Comparison of ENCODE assay signal across 8 cellular contexts in genomic region chrX:54439967-54440871, GRCh38. TPM values are rescaled to one million over a fixed set of nuclear protein-coding genes. Genes with fewer than 3 reads are reported as not detected.
DNase-seq lines count a peak whose midpoint lies in the region; ATAC-seq and TF ChIP-seq lines count a peak whose summit lies in the region.

TSS of gene TSR2 (plus strand) at chrX:54440404. CDS start at chrX:54440422, 18 bp downstream.

- H4K20me1 ChIP-seq in GM23248 (ENCODE audit: insufficient read depth) = no peaks in the 10 kb centered on the region
- H4K20me1 ChIP-seq in Karpas-422 (ENCODE audit: insufficient read depth, low read depth, low read length) = no peaks in the 10 kb centered on the region
- H4K20me1 ChIP-seq in fibroblast of lung (ENCODE audit: control insufficient read depth, extremely low read depth, insufficient read depth, low read length) = no peaks in the 10 kb centered on the region

- peak; percentile 95 to 99 (median 97) for ATAC-seq in natural killer cell

- no peaks in the 10 kb centered on the region for H3K27me3 Mint-ChIP-seq in activated T-helper 1 cell treated with anti-CD3 and anti-CD28 coated beads, Interleukin-12 subunit alpha, Interleukin-12 subunit beta, Interleukin-2, Interleukin-4 antibody, amounts not matched to agents 30 ng/mL and 10 ng/mL and 1 ng/mL, durations not matched to agents 14 hours and 24 hours and 36 hours (ENCODE audit: insufficient read depth)
- H3K27me3 Mint-ChIP-seq in natural killer cell (ENCODE audit: low read depth in 2 of 2) = peaks cover 3 to 16% of the 10 kb centered on the region in 2 donors

- H3K4me2 ChIP-seq in GM23248 (ENCODE audit: unreplicated experiment) = peak within 1 kb of the TSS; percentile 98
- peak within 1 kb of the TSS; percentile 62 for H3K4me2 ChIP-seq in Karpas-422 (ENCODE audit: low read depth, low read length, poor library complexity, severe bottlenecking)
- peak within 1 kb of the TSS; percentile 80 for H3K4me2 ChIP-seq in fibroblast of lung (ENCODE audit: extremely low read depth, insufficient read depth, low read length)

- peaks cover 27% of the 10 kb centered on the region for H3K4me1 Mint-ChIP-seq in activated T-helper 1 cell treated with anti-CD3 and anti-CD28 coated beads, Interleukin-12 subunit alpha, Interleukin-12 subunit beta, Interleukin-2, Interleukin-4 antibody, amounts not matched to agents 30 ng/mL and 10 ng/mL and 1 ng/mL, durations not matched to agents 14 hours and 24 hours and 36 hours (ENCODE audit: low read depth)
- H3K4me1 Mint-ChIP-seq in natural killer cell = peaks cover 14 to 37% of the 10 kb centered on the region in 2 donors

- peak; percentile 84 for DNase-seq in Daoy (ENCODE audit: low read depth)
- DNase-seq in GM23248 = peak; percentile 93
- peak; percentile 90 for DNase-seq in Karpas-422
- DNase-seq in RKO (ENCODE audit: low spot score) = peak; percentile 93
- DNase-seq in activated T-helper 1 cell treated with anti-CD3 and anti-CD28 coated beads, Interleukin-12 subunit alpha, Interleukin-12 subunit beta, Interleukin-2, Interleukin-4 antibody, amounts not matched to agents 30 ng/mL and 10 ng/mL and 1 ng/mL, durations not matched to agents 14 hours and 24 hours and 36 hours (ENCODE audit: low spot score) = peak; percentile 75
- DNase-seq in fibroblast of lung (ENCODE audit: low read depth in 2 of 2) = peak; percentile 88
- DNase-seq in natural killer cell = peak; percentile 75
- peak; percentile 64 to 75 (median 68) for DNase-seq in stimulated activated naive CD4-positive, alpha-beta T cell (lab: John Stamatoyannopoulos, UW)

- peaks cover 18% of the 10 kb centered on the region for H3K36me3 Mint-ChIP-seq in activated T-helper 1 cell treated with anti-CD3 and anti-CD28 coated beads, Interleukin-12 subunit alpha, Interleukin-12 subunit beta, Interleukin-2, Interleukin-4 antibody, amounts not matched to agents 30 ng/mL and 10 ng/mL and 1 ng/mL, durations not matched to agents 14 hours and 24 hours and 36 hours (ENCODE audit: low read depth)
- no peaks in the 10 kb centered on the region for H3K36me3 Mint-ChIP-seq in natural killer cell

- peak within 1 kb of the TSS; percentile 66 for H3K27ac ChIP-seq in GM23248
- no peak within 1 kb of the TSS for H3K27ac ChIP-seq in Karpas-422 (ENCODE audit: low read length)
- H3K27ac ChIP-seq in fibroblast of lung (ENCODE audit: insufficient read depth, low read length) = peak within 1 kb of the TSS; percentile 52

- H3K36me3 ChIP-seq in GM23248 (ENCODE audit: low read depth) (no peaks in the 10 kb centered on the region), Karpas-422 (ENCODE audit: insufficient read depth, low read length) (no peaks in the 10 kb centered on the region), fibroblast of lung (ENCODE audit: control insufficient read depth, insufficient read depth, low read length) (no peaks in the 10 kb centered on the region)

- peak within 1 kb of the TSS; percentile 89 for H2AFZ ChIP-seq in GM23248
- peak within 1 kb of the TSS; percentile 69 for H2AFZ ChIP-seq in Karpas-422 (ENCODE audit: low read length)
- H2AFZ ChIP-seq in fibroblast of lung (ENCODE audit: low read length) = peak within 1 kb of the TSS; percentile 49

- H3K9ac ChIP-seq in GM23248 (peak within 1 kb of the TSS; percentile 93), Karpas-422 (ENCODE audit: low read length) (peak within 1 kb of the TSS; percentile 84), fibroblast of lung (ENCODE audit: insufficient read depth, low read length) (peak within 1 kb of the TSS; percentile 71)

- H3K27me3 ChIP-seq in GM23248 (replicated peaks; ENCODE audit: insufficient read depth) = no peaks in the 10 kb centered on the region
- H3K27me3 ChIP-seq in Karpas-422 (ENCODE audit: low read length) = no peaks in the 10 kb centered on the region
- H3K27me3 ChIP-seq in fibroblast of lung (ENCODE audit: control insufficient read depth, insufficient read depth, low read length) = no peaks in the 10 kb centered on the region

- H3K4me1 ChIP-seq in GM23248 (ENCODE audit: insufficient read depth) (peaks cover 5% of the 10 kb centered on the region; the same call in 1 of the 2 replicates), Karpas-422 (ENCODE audit: low read length) (peaks cover 14% of the 10 kb centered on the region), fibroblast of lung (ENCODE audit: control insufficient read depth, extremely low read depth, insufficient read depth, low read length) (no peaks in the 10 kb centered on the region)

- H3K4me3 ChIP-seq in GM23248 (peak within 1 kb of the TSS; percentile 90), Karpas-422 (ENCODE audit: low read length) (peak within 1 kb of the TSS; percentile 88), fibroblast of lung (replicated peaks in 1 of 4; ENCODE audit: control extremely low read depth in 1 of 4, insufficient read depth in 1 of 4, low read depth in 3 of 4, low read length in 4 of 4) (peak within 1 kb of the TSS; percentile 62 to 95 (median 79))

- TF ChIP-seq CTCF in fibroblast of lung (conservative IDR thresholded peaks at IDR 0.05 in 1 of 2, IDR thresholded peaks at IDR 0.05 in 1 of 2; ENCODE audit: low read depth in 1 of 2, low read length in 2 of 2) (peak in 1 of 2 donors; percentile 25), natural killer cell (IDR thresholded peaks at IDR 0.05) (no peak)

- intact Hi-C loops in activated T-helper 1 cell treated with anti-CD3 and anti-CD28 coated beads, Interleukin-12 subunit alpha, Interleukin-12 subunit beta, Interleukin-2, Interleukin-4 antibody, amounts not matched to agents 30 ng/mL and 10 ng/mL and 1 ng/mL, durations not matched to agents 14 hours and 24 hours and 36 hours (cut with micrococcal nuclease) = loop anchor here (1.0 to 10.0 kb wide), 9 partner anchors 82 to 1355 kb away; partner anchors contain the start of genes APEX2, FAM120C, GNL3L and PHF8
- intact Hi-C loops in natural killer cell (cut with micrococcal nuclease) = loop anchor here (1.0 to 10.0 kb wide), 4 partner anchors 85 to 721 kb away; partner anchors contain the start of gene PHF8

- in situ Hi-C loops in GM23248 (cut with MboI) = loop anchor here (25.0 kb wide), 1 partner anchor 403 kb away; the partner anchor contains the start of gene PHF8

- peak within 1 kb of the TSS; percentile 83 for H3K27ac Mint-ChIP-seq in activated T-helper 1 cell treated with anti-CD3 and anti-CD28 coated beads, Interleukin-12 subunit alpha, Interleukin-12 subunit beta, Interleukin-2, Interleukin-4 antibody, amounts not matched to agents 30 ng/mL and 10 ng/mL and 1 ng/mL, durations not matched to agents 14 hours and 24 hours and 36 hours
- H3K27ac Mint-ChIP-seq in natural killer cell = peak within 1 kb of the TSS; percentile 87 to 99

- peak within 1 kb of the TSS; percentile 96 for H3K4me3 Mint-ChIP-seq in activated T-helper 1 cell treated with anti-CD3 and anti-CD28 coated beads, Interleukin-12 subunit alpha, Interleukin-12 subunit beta, Interleukin-2, Interleukin-4 antibody, amounts not matched to agents 30 ng/mL and 10 ng/mL and 1 ng/mL, durations not matched to agents 14 hours and 24 hours and 36 hours
- H3K4me3 Mint-ChIP-seq in natural killer cell = peak within 1 kb of the TSS; percentile 99

- H3K9me3 ChIP-seq in GM23248 (ENCODE audit: low read depth) (no peaks in the 10 kb centered on the region), Karpas-422 (ENCODE audit: low read length) (no peaks in the 10 kb centered on the region), fibroblast of lung (ENCODE audit: control insufficient read depth, insufficient read depth, low read depth, low read length) (no peaks in the 10 kb centered on the region)

- H3K9me3 Mint-ChIP-seq in activated T-helper 1 cell treated with anti-CD3 and anti-CD28 coated beads, Interleukin-12 subunit alpha, Interleukin-12 subunit beta, Interleukin-2, Interleukin-4 antibody, amounts not matched to agents 30 ng/mL and 10 ng/mL and 1 ng/mL, durations not matched to agents 14 hours and 24 hours and 36 hours = no peaks in the 10 kb centered on the region
- H3K9me3 Mint-ChIP-seq in natural killer cell = no peaks in the 10 kb centered on the region

- H3F3A ChIP-seq in GM23248 (ENCODE audit: insufficient read depth) = no peaks in the 10 kb centered on the region

- H3K79me2 ChIP-seq in GM23248 (ENCODE audit: insufficient read depth) (peaks cover 33% of the 10 kb centered on the region), Karpas-422 (ENCODE audit: low read length) (peaks cover 39% of the 10 kb centered on the region), fibroblast of lung (ENCODE audit: control insufficient read depth, insufficient read depth, low read length) (peaks cover 23% of the 10 kb centered on the region)

- WGBS in GM23248 (ENCODE audit: low coverage in 1 of 2, low lambda C conversion rate in 2 of 2, missing lambda C conversion rate in 2 of 2), 2 experiments = 0 to 1% methylated on average over 28 to 32 of the region's 40 CpGs

- no peaks in the 10 kb centered on the region for H3K9me2 ChIP-seq in GM23248 (ENCODE audit: insufficient read depth)
- H3K9me2 ChIP-seq in Karpas-422 (replicated peaks; ENCODE audit: insufficient read depth, low read length) = no peaks in the 10 kb centered on the region

RNA-seq across cellular contexts. Expression of gene TSR2, which starts in this region (rescaled TPM):
- 13.6 and 16.4 TPM in 2 replicates for total RNA-seq in Daoy (2014; rRNA removed; shearing (Covaris generic))
- total RNA-seq in GM23248 (2014; rRNA removed; shearing (Covaris generic)) = 19.6 and 22.1 TPM in 2 replicates
- 42.4 TPM in 2 replicates for polyA plus RNA-seq in GM23248 (2016; fragmentation: Nextera tagmentation; extraction: Ambion mirVana)
- 7.9 and 15.3 TPM in 2 replicates for total RNA-seq in Karpas-422 (2014; rRNA removed; shearing (Covaris generic); ENCODE audit: low replicate concordance)
- 43.6 and 44.1 TPM in 2 replicates for total RNA-seq in activated T-helper 1 cell treated with anti-CD3 and anti-CD28 coated beads, Interleukin-12 subunit alpha, Interleukin-12 subunit beta, Interleukin-2, Interleukin-4 antibody, amounts not matched to agents 30 ng/mL and 10 ng/mL and 1 ng/mL, durations not matched to agents 14 hours and 24 hours and 36 hours
- 11.8 and 15.2 TPM in 2 replicates for total RNA-seq in fibroblast of lung
- polyA plus RNA-seq in fibroblast of lung = 25.8 and 29.9 TPM in 2 replicates
- polyA plus RNA-seq in fibroblast of lung (2012) = 39.4 and 48.3 TPM in 2 replicates
- polyA minus RNA-seq in fibroblast of lung (ENCODE audit: low replicate concordance) = 6.6 and 7.1 TPM in 2 replicates
- total RNA-seq in natural killer cell = 10 to 100 TPM; 39.0 to 40.4 (median 40.0) TPM
